In the genomic region with DNA sequence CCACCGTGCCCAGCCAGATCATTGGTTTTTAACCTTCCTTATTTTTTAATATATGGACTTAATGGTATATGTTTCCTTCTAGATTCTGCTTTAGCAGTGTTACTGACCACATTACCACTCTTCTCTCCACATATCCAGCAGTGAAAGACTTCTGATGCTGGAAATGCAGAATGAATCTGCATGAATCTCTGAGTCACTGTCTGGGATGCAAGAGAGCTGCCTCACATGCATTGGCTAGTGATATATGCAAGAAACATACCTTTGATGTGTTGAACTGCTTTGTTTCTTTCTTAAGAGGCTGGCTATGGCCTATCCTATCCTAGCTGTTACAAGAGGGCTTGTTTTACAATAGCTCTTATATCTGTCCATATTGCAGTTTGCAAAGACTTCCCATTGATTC, we compare ENCODE assay signal across 25 cellular contexts. TPM values are rescaled to one million over a fixed set of nuclear protein-coding genes. Genes with fewer than 3 reads are reported as not detected.
DNase-seq lines count a peak whose midpoint lies in the region; ATAC-seq, FAIRE-seq and TF ChIP-seq lines count a peak whose summit lies in the region.
"Had no signal": no experiment of that assay in that cellular context is flagged by ENCODE, and none has a peak within 500 bp of the region (broad histone marks: within the 10 kb centered on the region; RNA-seq: fewer than 3 reads in every experiment).

No MANE protein-coding gene starts in this region.

- ATAC-seq in HG02938 (IDR thresholded peaks at IDR 0.05; ENCODE audit: unreplicated experiment) = no peak
- ATAC-seq: GM23338 had no signal

- intact Hi-C loops in head of caudate nucleus (cut with DNase I) = no loop called here

- no peak for TF ChIP-seq CTCF in HL-60 (IDR thresholded peaks at IDR 0.05; ENCODE audit: insufficient read depth, low read length)
- TF ChIP-seq CTCF in astrocyte (IDR thresholded peaks at IDR 0.05; ENCODE audit: insufficient read depth, low read depth, low read length) = no peak
- TF ChIP-seq CTCF in choroid plexus epithelial cell (conservative IDR thresholded peaks at IDR 0.05; ENCODE audit: low read depth, low read length) = no peak

- H3K18ac ChIP-seq in mesendoderm (ENCODE audit: low read length) = no peak overlapping the region

- H2BK15ac ChIP-seq in mesendoderm (replicated peaks; ENCODE audit: low read depth) = no peak overlapping the region

- H3K27ac ChIP-seq in HL-60 (replicated peaks) (peak overlapping the region; percentile 90), astrocyte (ENCODE audit: low read depth, low read length) (no peak overlapping the region), mesendoderm (ENCODE audit: low read depth, low read length) (no peak overlapping the region)
- H3K27ac ChIP-seq: BLaER1, SK-N-MC had no signal

- no peak overlapping the region for H4K8ac ChIP-seq in mesendoderm (ENCODE audit: low read depth, low read length)

- H3K79me1 ChIP-seq in mesendoderm (ENCODE audit: low read length) = no peaks in the 10 kb centered on the region

- H3K36me3 ChIP-seq in astrocyte (ENCODE audit: insufficient read depth, low read length) = no peaks in the 10 kb centered on the region
- no peaks in the 10 kb centered on the region for H3K36me3 ChIP-seq in mesendoderm (ENCODE audit: control insufficient read depth, insufficient read depth, low read length)
- H3K36me3 ChIP-seq: BLaER1 had no signal

- H4K5ac ChIP-seq in mesendoderm (ENCODE audit: low read length) = no peak overlapping the region

- H3K56ac ChIP-seq in mesendoderm (ENCODE audit: low read length) = no peak overlapping the region

- FAIRE-seq in astrocyte (lab: Jason Lieb, UNC) = no peak
- FAIRE-seq: GM18507, RCC 7860 had no signal

- no peak overlapping the region for H2AK5ac ChIP-seq in mesendoderm (ENCODE audit: low read length)

- H3K9me3 Mint-ChIP-seq in astrocyte (ENCODE audit: unreplicated experiment) = peaks cover 2% of the 10 kb centered on the region
- H3K9me3 Mint-ChIP-seq: CD4-positive, CD25-positive, alpha-beta regulatory T cell; GM23338; H9 had no signal

- peaks cover 20% of the 10 kb centered on the region for H3K4me1 Mint-ChIP-seq in astrocyte (ENCODE audit: low read depth, unreplicated experiment)

- DNase-seq in HL-60 (ENCODE audit: low read depth in 1 of 2, low spot score in 1 of 2) (no peak), astrocyte (ENCODE audit: low read depth) (peak; percentile 41), choroid plexus epithelial cell (ENCODE audit: low read depth) (peak; percentile 43), mesendoderm (peak; percentile 31), head of caudate nucleus (no peak), cerebellar nuclear complex (lab: John Stamatoyannopoulos, UW) (no peak)
- DNase-seq in activated CD4-positive, alpha-beta T cell treated with anti-CD3 and anti-CD28 coated beads for 4 hours = no peak
- DNase-seq: CD4-positive, CD25-positive, alpha-beta regulatory T cell; DMS153; DND-41; H9; Karpas-422; NCI-H1092 treated with DMSO at 0.1 percent for 48 hours; NCI-H146; NCI-H1930; NCI-H2107; NCI-H524; NCI-H748 treated with DMSO at 0.1 percent for 48 hours; SIG-M5 had no signal

- H4K20me1 ChIP-seq in astrocyte (ENCODE audit: insufficient read depth, low read length) = no peaks in the 10 kb centered on the region
- H4K20me1 ChIP-seq: BLaER1 had no signal

- H3K4me2 ChIP-seq in astrocyte (ENCODE audit: low read length) = no peak overlapping the region
- H3K4me2 ChIP-seq in mesendoderm (ENCODE audit: low read length) = no peak overlapping the region
- H3K4me2 ChIP-seq: BLaER1, GM23338 had no signal

- no peak overlapping the region for H2BK120ac ChIP-seq in mesendoderm (ENCODE audit: low read depth, low read length)

- peaks cover 2% of the 10 kb centered on the region for H3K27me3 Mint-ChIP-seq in astrocyte (ENCODE audit: low read depth, unreplicated experiment)

- H3K79me2 ChIP-seq in astrocyte (ENCODE audit: insufficient read depth, low read length) = no peaks in the 10 kb centered on the region
- H3K79me2 ChIP-seq in mesendoderm (ENCODE audit: control insufficient read depth, insufficient read depth, low read length) = no peaks in the 10 kb centered on the region

- H3K9ac ChIP-seq in astrocyte (ENCODE audit: low read length) = no peak overlapping the region
- no peak overlapping the region for H3K9ac ChIP-seq in mesendoderm (ENCODE audit: low read length)
- H3K9ac ChIP-seq: BLaER1 had no signal

- H3K4me3 Mint-ChIP-seq in astrocyte (ENCODE audit: unreplicated experiment) = no peak overlapping the region
- H3K4me3 Mint-ChIP-seq: CD4-positive, CD25-positive, alpha-beta regulatory T cell; GM23338; H9 had no signal

- no peaks in the 10 kb centered on the region for H3K36me3 Mint-ChIP-seq in astrocyte (ENCODE audit: low read depth, unreplicated experiment)
- H3K36me3 Mint-ChIP-seq: CD4-positive, CD25-positive, alpha-beta regulatory T cell had no signal

- H3K27ac Mint-ChIP-seq in astrocyte (ENCODE audit: unreplicated experiment) = peak overlapping the region; percentile 47
- H3K27ac Mint-ChIP-seq: CD4-positive, CD25-positive, alpha-beta regulatory T cell; GM23338; H9 had no signal

- no peaks in the 10 kb centered on the region for H3K27me3 ChIP-seq in HL-60 (ENCODE audit: insufficient read depth, poor library complexity, severe bottlenecking)
- H3K27me3 ChIP-seq in astrocyte (ENCODE audit: insufficient read depth, low read length) = no peaks in the 10 kb centered on the region
- no peaks in the 10 kb centered on the region for H3K27me3 ChIP-seq in mesendoderm (ENCODE audit: insufficient read depth, low read length, poor library complexity)
- H3K27me3 ChIP-seq: BLaER1 had no signal

- WGBS in mesendoderm (ENCODE audit: extremely low coverage, insufficient coverage, low lambda C conversion rate) = no CpG with 5 or more reads among the region's 1 CpG

- H3K23ac ChIP-seq in mesendoderm (ENCODE audit: low read length) = no peak overlapping the region

- no peak overlapping the region for H2BK5ac ChIP-seq in mesendoderm (ENCODE audit: low read length)

- H3K9me3 ChIP-seq in astrocyte (ENCODE audit: insufficient read depth, low read depth, low read length) = no peaks in the 10 kb centered on the region
- H3K9me3 ChIP-seq: BLaER1 had no signal

- H3K4ac ChIP-seq in mesendoderm (ENCODE audit: low read depth, low read length) = no peak overlapping the region

- no peak overlapping the region for H2AFZ ChIP-seq in astrocyte (ENCODE audit: low read depth, low read length)
- H2AFZ ChIP-seq: GM23338 had no signal

- H3K4me3 ChIP-seq in HL-60 (replicated peaks; ENCODE audit: insufficient read depth, low read length) (no peak overlapping the region), astrocyte (ENCODE audit: insufficient read depth, low read depth, low read length) (no peak overlapping the region), choroid plexus epithelial cell (ENCODE audit: low read depth, low read length) (no peak overlapping the region), mesendoderm (ENCODE audit: low read length) (no peak overlapping the region)
- H3K4me3 ChIP-seq: BLaER1, GM23338, SK-N-MC had no signal

- H3K4me1 ChIP-seq in astrocyte (ENCODE audit: insufficient read depth, low read length) (no peaks in the 10 kb centered on the region), mesendoderm (ENCODE audit: control insufficient read depth, low read depth, low read length) (no peaks in the 10 kb centered on the region)

RNA-seq across cellular contexts. Expression of gene AMPD3, which starts 16.6 kb away (rescaled TPM):
- 4.3 and 5.6 TPM in 2 replicates for total RNA-seq in astrocyte
- polyA plus RNA-seq in mesendoderm (2013, experiment 1 of 2) = 2.4 TPM
- 2.3 TPM for polyA plus RNA-seq in mesendoderm (2013, experiment 2 of 2)

Comparison
In these comparisons a context has a peak if more than half of its experiments do, and no peak if none do; other contexts are left out.
1. DNase-seq: peak in astrocyte (single experiment), choroid plexus epithelial cell (single experiment) and mesendoderm (single experiment); none in HL-60 (0 of 2), head of caudate nucleus (0 of 42), activated CD4-positive, alpha-beta T cell treated with anti-CD3 and anti-CD28 coated beads for 4 hours (0 of 2) and cerebellar nuclear complex (0 of 2).